ENCODE assay signal across 14 cellular contexts in the genomic region with DNA sequence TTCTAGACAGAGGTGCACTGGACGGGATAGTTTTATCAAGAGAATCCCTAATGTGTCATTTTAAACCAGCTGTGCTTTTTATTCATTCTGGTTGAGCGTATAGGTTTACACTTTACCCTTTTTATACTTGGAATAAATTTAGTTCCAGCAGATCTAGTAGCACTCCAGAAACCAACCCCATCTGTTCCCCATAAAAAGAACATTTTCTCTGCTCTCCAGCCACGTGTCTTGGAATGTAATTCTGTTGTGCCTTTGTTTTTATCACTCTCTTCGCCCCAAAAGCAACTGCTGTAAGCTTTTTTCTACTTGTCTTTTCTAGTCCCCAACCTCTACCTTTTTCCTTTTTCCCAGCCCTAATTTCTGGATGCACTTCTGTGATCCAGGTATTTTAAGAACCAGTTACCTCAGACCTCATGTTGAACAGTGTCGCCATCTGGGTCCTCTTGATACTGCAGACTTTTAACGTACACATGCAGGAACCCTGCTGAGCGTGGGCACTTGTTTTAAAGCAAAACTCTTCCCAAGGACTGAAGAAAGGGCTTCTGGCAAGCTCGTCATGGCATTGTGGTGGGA. TPM values are rescaled to one million over a fixed set of nuclear protein-coding genes. Genes with fewer than 3 reads are reported as not detected.
DNase-seq lines count a peak whose midpoint lies in the region; ATAC-seq and TF ChIP-seq lines count a peak whose summit lies in the region.
"Had no signal": no experiment of that assay in that cellular context is flagged by ENCODE, and none has a peak within 500 bp of the region (broad histone marks: within the 10 kb centered on the region; RNA-seq: fewer than 3 reads in every experiment).

No MANE protein-coding gene starts in this region.

- peak overlapping the region in 6 of 59 donors; percentile 1 to 18 (median 4) for H3K4me3 ChIP-seq in dorsolateral prefrontal cortex
- H3K4me3 ChIP-seq in vagina = no peak overlapping the region
- H3K4me3 ChIP-seq: BLaER1 treated with 17β-estradiol and CSF1 and Interleukin-3, amounts not matched to agents 10 nM and 100 nM; Peyer's patch had no signal

- TF ChIP-seq CTCF in dorsolateral prefrontal cortex (IDR thresholded peaks at IDR 0.05 in 54 of 56, conservative IDR thresholded peaks at IDR 0.05 in 2 of 56; ENCODE audit: low read depth in 1 of 56, partially characterized antibody in 56 of 56) (peak in 1 of 56 donors; percentile 16), nephron progenitor cell (IDR thresholded peaks at IDR 0.05) (no peak), vagina (IDR thresholded peaks at IDR 0.05) (no peak)

- peaks cover 23% of the 10 kb centered on the region for H3K4me1 ChIP-seq in vagina
- H3K4me1 ChIP-seq: Peyer's patch had no signal

- H3K27me3 ChIP-seq in dorsolateral prefrontal cortex = no peaks in the 10 kb centered on the region
- H3K27me3 ChIP-seq in vagina = no peaks in the 10 kb centered on the region
- H3K27me3 ChIP-seq: BLaER1 treated with 17β-estradiol and CSF1 and Interleukin-3, amounts not matched to agents 10 nM and 100 nM; Peyer's patch had no signal

- H3K27ac ChIP-seq in dorsolateral prefrontal cortex (peak overlapping the region in 50 of 59 donors; percentile 7 to 85 (median 54)), vagina (peak overlapping the region; percentile 2)
- H3K27ac ChIP-seq: BLaER1 treated with 17β-estradiol and CSF1 and Interleukin-3, amounts not matched to agents 10 nM and 100 nM; Peyer's patch had no signal

- no peak for TF ChIP-seq POLR2A in vagina (IDR thresholded peaks at IDR 0.05)

- intact Hi-C loops in dorsolateral prefrontal cortex (cut with DNase I) = loop anchor here in 1 of 2 donors (5.0 kb wide), 1 partner anchor 33 kb away; no protein-coding TSS in a partner anchor
- intact Hi-C loops in vagina (cut with DNase I) = no loop called here

- H3K36me3 Mint-ChIP-seq in nephron progenitor cell (ENCODE audit: low read depth) = peaks cover 35% of the 10 kb centered on the region

- H3K9me3 Mint-ChIP-seq in nephron progenitor cell = no peaks in the 10 kb centered on the region

- H3K27me3 Mint-ChIP-seq in nephron progenitor cell (ENCODE audit: low read depth, poor library complexity) = no peaks in the 10 kb centered on the region

- H3K9me3 ChIP-seq in vagina = no peaks in the 10 kb centered on the region
- H3K9me3 ChIP-seq: BLaER1 treated with 17β-estradiol and CSF1 and Interleukin-3, amounts not matched to agents 10 nM and 100 nM; Peyer's patch had no signal

- peak; percentile 12 for DNase-seq in NCI-H2171 (lab: John Stamatoyannopoulos, UW)
- DNase-seq in dorsolateral prefrontal cortex = peak in 1 of 10 donors; percentile 18
- no peak for DNase-seq in nephron progenitor cell
- DNase-seq in vagina (ENCODE audit: extremely low spot score in 2 of 2) = no peak
- no peak for DNase-seq in dedifferentiated amniotic fluid mesenchymal stem cell (ENCODE audit: extremely low spot score)
- DNase-seq: KG1, NCI-H1092 treated with DMSO at 0.1 percent for 48 hours, NCI-H1694, Peyer's patch, Right ventricle myocardium superior had no signal

- H3K27ac Mint-ChIP-seq in nephron progenitor cell = peak overlapping the region; percentile 2

- no peak for ATAC-seq in GM19023 (IDR thresholded peaks at IDR 0.05; ENCODE audit: unreplicated experiment)
- ATAC-seq in HG03354 (IDR thresholded peaks at IDR 0.05; ENCODE audit: poor library complexity, severe bottlenecking, unreplicated experiment) = no peak
- ATAC-seq: HCT116 had no signal

- peaks cover 0 to 1% of the 10 kb centered on the region in 2 donors for H3K36me3 ChIP-seq in vagina
- H3K36me3 ChIP-seq: Peyer's patch had no signal

- H3K4me3 Mint-ChIP-seq in nephron progenitor cell = no peak overlapping the region

- H3K4me1 Mint-ChIP-seq in nephron progenitor cell = no peaks in the 10 kb centered on the region

RNA-seq across cellular contexts. Expression of a gene that starts 5.8 kb away (rescaled TPM):
- 10 to 100 TPM; 19.0 to 38.1 (median 27.2) TPM for total RNA-seq in dorsolateral prefrontal cortex
- 8.8 TPM for total RNA-seq in vagina

RNA-seq across cellular contexts. Expression of a gene that starts 36.7 kb away (rescaled TPM):
- total RNA-seq in dorsolateral prefrontal cortex (10 to 100 TPM; 10.4 to 24.2 (median 15.9) TPM), vagina (3.7 TPM)
